Comparison of ENCODE assay signal across 21 cellular contexts in the genomic region with DNA sequence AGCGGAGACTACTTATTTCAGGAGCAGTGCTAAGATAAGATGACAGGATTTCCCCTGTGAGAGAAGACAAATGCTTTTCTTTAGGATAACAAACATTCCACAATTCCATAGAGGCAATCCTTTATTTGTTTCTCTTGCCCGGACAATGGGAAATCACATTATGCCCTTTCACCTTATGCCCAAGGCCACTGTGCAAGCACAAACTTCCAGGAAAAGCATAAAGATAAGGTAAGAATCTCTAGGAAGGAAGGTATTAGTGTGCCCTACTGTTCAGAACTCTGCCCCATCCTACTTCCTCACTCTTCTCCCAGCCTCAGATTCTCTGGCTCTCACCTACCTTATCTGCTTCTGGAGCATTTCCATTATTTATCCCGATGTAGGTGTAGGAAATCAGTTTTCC. TPM values are rescaled to one million over a fixed set of nuclear protein-coding genes. Genes with fewer than 3 reads are reported as not detected.
DNase-seq lines count a peak whose midpoint lies in the region; FAIRE-seq and TF ChIP-seq lines count a peak whose summit lies in the region.
"Had no signal": no experiment of that assay in that cellular context is flagged by ENCODE, and none has a peak within 500 bp of the region (broad histone marks: within the 10 kb centered on the region; RNA-seq: fewer than 3 reads in every experiment).

No MANE protein-coding gene starts in this region.

- peak overlapping the region; percentile 74 for H3K56ac ChIP-seq in mesendoderm (ENCODE audit: low read length)

- no peaks in the 10 kb centered on the region for H3K27me3 ChIP-seq in endodermal cell (ENCODE audit: control insufficient read depth, insufficient read depth, low read length, poor library complexity, severe bottlenecking)
- no peaks in the 10 kb centered on the region for H3K27me3 ChIP-seq in mesendoderm (ENCODE audit: insufficient read depth, low read length, poor library complexity)
- no peaks in the 10 kb centered on the region for H3K27me3 ChIP-seq in GM23248 (replicated peaks; ENCODE audit: insufficient read depth)
- H3K27me3 ChIP-seq: BLaER1 had no signal

- H3K79me1 ChIP-seq in mesendoderm (ENCODE audit: low read length), result no peaks in the 10 kb centered on the region

- no peaks in the 10 kb centered on the region for H3K36me3 Mint-ChIP-seq in endodermal cell (ENCODE audit: low read depth)

- peaks cover 11% of the 10 kb centered on the region for H3K4me1 ChIP-seq in endodermal cell (ENCODE audit: control insufficient read depth, insufficient read depth, low read length)
- H3K4me1 ChIP-seq in mesendoderm (ENCODE audit: control insufficient read depth, low read depth, low read length), result peaks cover 5% of the 10 kb centered on the region
- no peaks in the 10 kb centered on the region for H3K4me1 ChIP-seq in GM23248 (ENCODE audit: insufficient read depth)

- FAIRE-seq in GM19239 (lab: Jason Lieb, UNC), result no peak
- FAIRE-seq: GM12892, H54 had no signal

- no peak for TF ChIP-seq CTCF in endodermal cell (conservative IDR thresholded peaks at IDR 0.05)

- H3K9me3 ChIP-seq in endodermal cell (ENCODE audit: control insufficient read depth, low read length) (no peaks in the 10 kb centered on the region), GM23248 (ENCODE audit: low read depth) (no peaks in the 10 kb centered on the region)
- H3K9me3 ChIP-seq: BLaER1, Caco-2 had no signal

- H3K79me2 ChIP-seq in mesendoderm (ENCODE audit: control insufficient read depth, insufficient read depth, low read length) (no peaks in the 10 kb centered on the region), GM23248 (ENCODE audit: insufficient read depth) (no peaks in the 10 kb centered on the region)

- H3K4ac ChIP-seq in mesendoderm (ENCODE audit: low read depth, low read length), result no peak overlapping the region

- H2BK15ac ChIP-seq in mesendoderm (replicated peaks; ENCODE audit: low read depth), result no peak overlapping the region

- peak overlapping the region; percentile 90 for H2BK5ac ChIP-seq in mesendoderm (ENCODE audit: low read length)

- no peaks in the 10 kb centered on the region for H3K9me2 ChIP-seq in GM23248 (ENCODE audit: insufficient read depth)

- 80% methylated on average over 3 of the region's 3 CpGs; no CpG with 5 or more reads in 1 of the 2 experiments for WGBS in endodermal cell (ENCODE audit: insufficient coverage in 1 of 2, insufficient read length in 1 of 2), 2 experiments
- no CpG with 5 or more reads among the region's 3 CpGs for WGBS in mesendoderm (ENCODE audit: extremely low coverage, insufficient coverage, low lambda C conversion rate)
- 90 to 93% methylated on average over 3 of the region's 3 CpGs for WGBS in GM23248 (ENCODE audit: low coverage in 1 of 2, low lambda C conversion rate in 2 of 2, missing lambda C conversion rate in 2 of 2), 2 experiments

- H3K18ac ChIP-seq in mesendoderm (ENCODE audit: low read length), result peak overlapping the region; percentile 6

- DNase-seq in NCI-H69 (lab: John Stamatoyannopoulos, UW) (peak; percentile 24), endodermal cell (no peak), mesendoderm (peak; percentile 26), superior temporal gyrus (ENCODE audit: extremely low spot score) (peak; percentile 9), GM23248 (no peak), GM19239 (ENCODE audit: insufficient read length, low spot score) (no peak), DMS53 (lab: John Stamatoyannopoulos, UW) (no peak)
- DNase-seq: ACHN; Caco-2; CD4-positive, alpha-beta T cell; DMS 273 treated with DMSO at 0.1 percent for 48 hours; DND-41; Karpas-422; MV-4-11; NCI-H1694; NCI-H2081 treated with DMSO at 0.1 percent for 48 hours; NCI-H446 treated with DMSO at 0.1 percent for 48 hours; NCI-H526 treated with DMSO at 0.1 percent for 48 hours had no signal

- no peak overlapping the region for H4K5ac ChIP-seq in mesendoderm (ENCODE audit: low read length)

- in situ Hi-C loops in GM23248 (cut with MboI), result no loop called here

- no peaks in the 10 kb centered on the region for H4K20me1 ChIP-seq in GM23248 (ENCODE audit: insufficient read depth)
- H4K20me1 ChIP-seq: BLaER1 had no signal

- H3K36me3 ChIP-seq in endodermal cell (ENCODE audit: control insufficient read depth, insufficient read depth, low read length), result no peaks in the 10 kb centered on the region
- no peaks in the 10 kb centered on the region for H3K36me3 ChIP-seq in mesendoderm (ENCODE audit: control insufficient read depth, insufficient read depth, low read length)
- H3K36me3 ChIP-seq in GM23248 (ENCODE audit: low read depth), result no peaks in the 10 kb centered on the region
- H3K36me3 ChIP-seq: BLaER1 had no signal

- no peak overlapping the region for H2BK120ac ChIP-seq in mesendoderm (ENCODE audit: low read depth, low read length)

- H3K27ac ChIP-seq in endodermal cell (ENCODE audit: low read depth, low read length) (peak overlapping the region; percentile 50), mesendoderm (ENCODE audit: low read depth, low read length) (peak overlapping the region; percentile 55), GM23248 (no peak overlapping the region)
- H3K27ac ChIP-seq: BLaER1 had no signal

- no peak overlapping the region for H4K8ac ChIP-seq in mesendoderm (ENCODE audit: low read depth, low read length)

- no peaks in the 10 kb centered on the region for H3K27me3 Mint-ChIP-seq in endodermal cell (ENCODE audit: insufficient read depth)

- H3K4me1 Mint-ChIP-seq in endodermal cell, result peaks cover 30% of the 10 kb centered on the region

- H2AK5ac ChIP-seq in mesendoderm (ENCODE audit: low read length), result no peak overlapping the region

- H3K4me3 Mint-ChIP-seq in endodermal cell, result no peak overlapping the region
- H3K4me3 Mint-ChIP-seq: CD4-positive, alpha-beta T cell had no signal

- H3K9me3 Mint-ChIP-seq in endodermal cell, result no peaks in the 10 kb centered on the region
- H3K9me3 Mint-ChIP-seq: CD4-positive, alpha-beta T cell had no signal

- peak overlapping the region; percentile 3 for H3K27ac Mint-ChIP-seq in endodermal cell
- H3K27ac Mint-ChIP-seq: CD4-positive, alpha-beta T cell had no signal

- H3K4me3 ChIP-seq in endodermal cell (ENCODE audit: low read length) (no peak overlapping the region), mesendoderm (ENCODE audit: low read length) (no peak overlapping the region), GM23248 (no peak overlapping the region)
- H3K4me3 ChIP-seq: BLaER1 had no signal

- H3K4me2 ChIP-seq in mesendoderm (ENCODE audit: low read length) (no peak overlapping the region), GM23248 (ENCODE audit: unreplicated experiment) (no peak overlapping the region)
- H3K4me2 ChIP-seq: BLaER1 had no signal

- H3K23ac ChIP-seq in mesendoderm (ENCODE audit: low read length), result no peak overlapping the region

- no peaks in the 10 kb centered on the region for H3F3A ChIP-seq in GM23248 (ENCODE audit: insufficient read depth)

- no peak overlapping the region for H2AFZ ChIP-seq in GM23248

- no peak overlapping the region for H3K9ac ChIP-seq in endodermal cell (ENCODE audit: extremely low read depth, low read length, poor library complexity, severe bottlenecking)
- no peak overlapping the region for H3K9ac ChIP-seq in mesendoderm (ENCODE audit: low read length)
- no peak overlapping the region for H3K9ac ChIP-seq in GM23248
- H3K9ac ChIP-seq: BLaER1 had no signal

RNA-seq across cellular contexts. Expression of a gene that starts 23.1 kb away (rescaled TPM):
- 100 to 1,000 TPM; 121 to 127 TPM for total RNA-seq in endodermal cell
- polyA plus RNA-seq in endodermal cell (2013, experiment 1 of 2), result 120 TPM
- polyA plus RNA-seq in endodermal cell (2013, experiment 2 of 2), result 141 TPM
- 93.2 TPM for polyA plus RNA-seq in mesendoderm (2013, experiment 1 of 2)
- 91.8 TPM for polyA plus RNA-seq in mesendoderm (2013, experiment 2 of 2)
- total RNA-seq in GM23248 (2014; rRNA removed; shearing (Covaris generic)), result 68.3 and 69.5 TPM in 2 replicates
- 95.4 and 116 TPM in 2 replicates for polyA plus RNA-seq in GM23248 (2016; fragmentation: Nextera tagmentation; extraction: Ambion mirVana)

Comparison
In these comparisons a context has a peak if more than half of its experiments do, and no peak if none do; other contexts are left out.
1. DNase-seq: peak in NCI-H69 (single experiment), mesendoderm (single experiment) and superior temporal gyrus (single experiment); none in endodermal cell (single experiment), GM23248 (single experiment), GM19239 (single experiment) and DMS53 (single experiment).